Comparison of ENCODE assay signal across 13 cellular contexts in genomic region chr7:47449810-47450586, GRCh38.
DNase-seq lines count a peak whose midpoint lies in the region; ATAC-seq, FAIRE-seq and TF ChIP-seq lines count a peak whose summit lies in the region.
"Had no signal": no experiment of that assay in that cellular context is flagged by ENCODE, and none has a peak within 500 bp of the region (broad histone marks: within the 10 kb centered on the region; RNA-seq: fewer than 3 reads in every experiment).

No MANE protein-coding gene starts in this region.

- peak; percentile 59 for FAIRE-seq in astrocyte (lab: Jason Lieb, UNC)
- FAIRE-seq in kidney (lab: Jason Lieb, UNC): no peak

- H3K36me3 Mint-ChIP-seq in astrocyte (ENCODE audit: low read depth, unreplicated experiment): peaks cover 16% of the 10 kb centered on the region
- H3K36me3 Mint-ChIP-seq in activated naive CD4-positive, alpha-beta T cell treated with anti-CD3 and anti-CD28 coated beads, Interleukin-2, amount 50 U/mL, for 72 hours: no peaks in the 10 kb centered on the region
- H3K36me3 Mint-ChIP-seq: naive thymus-derived CD8-positive, alpha-beta T cell; stimulated activated effector memory CD8-positive, alpha-beta T cell treated with anti-CD3 and anti-CD28 coated beads, Interleukin-12 subunit alpha, Interleukin-12 subunit beta, amount 100 ng/mL, for 72 hours had no signal

- no peaks in the 10 kb centered on the region for H3K27me3 ChIP-seq in GM23248 (replicated peaks; ENCODE audit: insufficient read depth)
- no peaks in the 10 kb centered on the region for H3K27me3 ChIP-seq in astrocyte (ENCODE audit: insufficient read depth, low read length)
- no peaks in the 10 kb centered on the region for H3K27me3 ChIP-seq in stomach smooth muscle (ENCODE audit: control insufficient read depth in 1 of 2, insufficient read depth in 2 of 2, low read length in 2 of 2)

- in situ Hi-C loops in GM23248 (cut with MboI): no loop called here

- H3K4me1 ChIP-seq in GM23248 (ENCODE audit: insufficient read depth) (peaks cover 55% of the 10 kb centered on the region), astrocyte (ENCODE audit: insufficient read depth, low read length) (peaks cover 54% of the 10 kb centered on the region), kidney (ENCODE audit: control insufficient read depth in 1 of 2, insufficient read depth in 1 of 2, low read depth in 1 of 2, low read length in 2 of 2) (peaks cover 43 to 58% of the 10 kb centered on the region in 2 donors), stomach smooth muscle (ENCODE audit: control insufficient read depth, insufficient read depth, low read length) (peaks cover 48% of the 10 kb centered on the region)

- no peak for ATAC-seq in activated naive CD4-positive, alpha-beta T cell treated with anti-CD3 and anti-CD28 coated beads, Interleukin-2, amount 50 U/mL, for 72 hours
- ATAC-seq: naive thymus-derived CD8-positive, alpha-beta T cell; stimulated activated effector memory CD8-positive, alpha-beta T cell treated with anti-CD3 and anti-CD28 coated beads, Interleukin-12 subunit alpha, Interleukin-12 subunit beta, amount 100 ng/mL, for 72 hours had no signal

- H3K4me3 ChIP-seq in GM23248 (peak overlapping the region; percentile 20; the same call in 1 of the 2 replicates), astrocyte (ENCODE audit: insufficient read depth, low read depth, low read length) (no peak overlapping the region), kidney (ENCODE audit: low read length in 2 of 2) (no peak overlapping the region), stomach smooth muscle (ENCODE audit: low read length in 2 of 2) (no peak overlapping the region)

- peaks cover 67% of the 10 kb centered on the region for H3K4me1 Mint-ChIP-seq in astrocyte (ENCODE audit: low read depth, unreplicated experiment)
- H3K4me1 Mint-ChIP-seq: stimulated activated effector memory CD8-positive, alpha-beta T cell treated with anti-CD3 and anti-CD28 coated beads, Interleukin-12 subunit alpha, Interleukin-12 subunit beta, amount 100 ng/mL, for 72 hours had no signal

- no peak overlapping the region for H2AFZ ChIP-seq in GM23248
- no peak overlapping the region for H2AFZ ChIP-seq in astrocyte (ENCODE audit: low read depth, low read length)

- H3F3A ChIP-seq in GM23248 (ENCODE audit: insufficient read depth): peaks cover 45% of the 10 kb centered on the region

- H3K9ac ChIP-seq in GM23248 (peak overlapping the region; percentile 79), astrocyte (ENCODE audit: low read length) (peak overlapping the region; percentile 61), kidney (ENCODE audit: low read length in 2 of 2) (peak overlapping the region; percentile 37 to 50), stomach smooth muscle (ENCODE audit: low read length in 2 of 2) (no peak overlapping the region)

- H3K27me3 Mint-ChIP-seq in astrocyte (ENCODE audit: low read depth, unreplicated experiment): no peaks in the 10 kb centered on the region

- peaks cover 66% of the 10 kb centered on the region for H3K79me2 ChIP-seq in GM23248 (ENCODE audit: insufficient read depth)
- H3K79me2 ChIP-seq in astrocyte (ENCODE audit: insufficient read depth, low read length): peaks cover 59% of the 10 kb centered on the region

- H3K4me3 Mint-ChIP-seq in astrocyte (ENCODE audit: unreplicated experiment): peak overlapping the region; percentile 8
- H3K4me3 Mint-ChIP-seq: H9; naive thymus-derived CD8-positive, alpha-beta T cell; stimulated activated effector memory CD8-positive, alpha-beta T cell treated with anti-CD3 and anti-CD28 coated beads, Interleukin-12 subunit alpha, Interleukin-12 subunit beta, amount 100 ng/mL, for 72 hours; T-helper 2 cell treated with Interferon-gamma antibody and Interleukin-4, amounts not matched to agents 5 μg/mL and 100 μg/mL, for 36 hours had no signal

- H3K4me2 ChIP-seq in GM23248 (ENCODE audit: unreplicated experiment) (peak overlapping the region; percentile 63), astrocyte (ENCODE audit: low read length) (peak overlapping the region; percentile 57)

- TF ChIP-seq CTCF in astrocyte (IDR thresholded peaks at IDR 0.05; ENCODE audit: insufficient read depth, low read depth, low read length) (no peak), kidney (IDR thresholded peaks at IDR 0.05; ENCODE audit: borderline replicate concordance, extremely low read depth, insufficient read depth) (no peak)

- peak; percentile 93 for DNase-seq in GM23248
- peak; percentile 83 for DNase-seq in astrocyte (ENCODE audit: low read depth)
- no peak for DNase-seq in kidney
- no peak for DNase-seq in activated T-cell treated with anti-CD3 and anti-CD28 coated beads, Interleukin-2, amount 50 U/mL, for 48 hours
- DNase-seq in activated naive CD4-positive, alpha-beta T cell treated with anti-CD3 and anti-CD28 coated beads, Interleukin-2, amount 50 U/mL, for 72 hours (ENCODE audit: low spot score in 2 of 2): no peak
- no peak for DNase-seq in central memory CD4-positive, alpha-beta T cell
- DNase-seq: amniotic stem cell; DMS153; H9; naive thymus-derived CD8-positive, alpha-beta T cell had no signal

- WGBS in GM23248 (ENCODE audit: low coverage in 1 of 2, low lambda C conversion rate in 2 of 2, missing lambda C conversion rate in 2 of 2), 2 experiments: 73 to 74% methylated on average over 11 of the region's 11 CpGs

- H3K9me3 Mint-ChIP-seq in astrocyte (ENCODE audit: unreplicated experiment): no peaks in the 10 kb centered on the region
- no peaks in the 10 kb centered on the region for H3K9me3 Mint-ChIP-seq in activated naive CD4-positive, alpha-beta T cell treated with anti-CD3 and anti-CD28 coated beads, Interleukin-2, amount 50 U/mL, for 72 hours
- H3K9me3 Mint-ChIP-seq: H9; naive thymus-derived CD8-positive, alpha-beta T cell; stimulated activated effector memory CD8-positive, alpha-beta T cell treated with anti-CD3 and anti-CD28 coated beads, Interleukin-12 subunit alpha, Interleukin-12 subunit beta, amount 100 ng/mL, for 72 hours; T-helper 2 cell treated with Interferon-gamma antibody and Interleukin-4, amounts not matched to agents 5 μg/mL and 100 μg/mL, for 36 hours had no signal

- peak overlapping the region; percentile 93 for H3K27ac ChIP-seq in GM23248
- peak overlapping the region; percentile 41 for H3K27ac ChIP-seq in astrocyte (ENCODE audit: low read depth, low read length)
- H3K27ac ChIP-seq in kidney (ENCODE audit: low read depth in 2 of 2, low read length in 2 of 2): peak overlapping the region in 1 of 2 donors; percentile 27
- peak overlapping the region; percentile 64 for H3K27ac ChIP-seq in stomach smooth muscle (ENCODE audit: low read length)

- no peaks in the 10 kb centered on the region for H3K36me3 ChIP-seq in GM23248 (ENCODE audit: low read depth)
- H3K36me3 ChIP-seq in astrocyte (ENCODE audit: insufficient read depth, low read length): no peaks in the 10 kb centered on the region
- H3K36me3 ChIP-seq in kidney (ENCODE audit: control insufficient read depth in 1 of 2, insufficient read depth in 2 of 2, low read length in 2 of 2): no peaks in the 10 kb centered on the region
- no peaks in the 10 kb centered on the region for H3K36me3 ChIP-seq in stomach smooth muscle (ENCODE audit: control insufficient read depth in 2 of 2, insufficient read depth in 2 of 2, low read length in 2 of 2)

- no peaks in the 10 kb centered on the region for H4K20me1 ChIP-seq in GM23248 (ENCODE audit: insufficient read depth)
- H4K20me1 ChIP-seq in astrocyte (ENCODE audit: insufficient read depth, low read length): peaks cover 46% of the 10 kb centered on the region

- H3K27ac Mint-ChIP-seq in astrocyte (ENCODE audit: unreplicated experiment): peak overlapping the region; percentile 78
- no peak overlapping the region for H3K27ac Mint-ChIP-seq in activated naive CD4-positive, alpha-beta T cell treated with anti-CD3 and anti-CD28 coated beads, Interleukin-2, amount 50 U/mL, for 72 hours
- H3K27ac Mint-ChIP-seq: naive thymus-derived CD8-positive, alpha-beta T cell; stimulated activated effector memory CD8-positive, alpha-beta T cell treated with anti-CD3 and anti-CD28 coated beads, Interleukin-12 subunit alpha, Interleukin-12 subunit beta, amount 100 ng/mL, for 72 hours; T-helper 2 cell treated with Interferon-gamma antibody and Interleukin-4, amounts not matched to agents 5 μg/mL and 100 μg/mL, for 36 hours had no signal

- H3K9me2 ChIP-seq in GM23248 (ENCODE audit: insufficient read depth): no peaks in the 10 kb centered on the region

- intact Hi-C loops in kidney (cut with DNase I): loop anchor here (10.0 kb wide), 1 partner anchor 125 kb away; no protein-coding TSS in a partner anchor

- no peaks in the 10 kb centered on the region for H3K9me3 ChIP-seq in GM23248 (ENCODE audit: low read depth)
- no peaks in the 10 kb centered on the region for H3K9me3 ChIP-seq in astrocyte (ENCODE audit: insufficient read depth, low read depth, low read length)
- no peaks in the 10 kb centered on the region for H3K9me3 ChIP-seq in kidney (ENCODE audit: control insufficient read depth in 1 of 2, low read length in 2 of 2)
- H3K9me3 ChIP-seq in stomach smooth muscle (ENCODE audit: control insufficient read depth in 2 of 2, low read length in 2 of 2): no peaks in the 10 kb centered on the region

Comparison
In these comparisons a context has a peak if more than half of its experiments do, and no peak if none do; other contexts are left out.
1. DNase-seq: peak in GM23248 (single experiment) and astrocyte (single experiment); none in kidney (single experiment), activated T-cell treated with anti-CD3 and anti-CD28 coated beads, Interleukin-2, amount 50 U/mL, for 48 hours (0 of 2), activated naive CD4-positive, alpha-beta T cell treated with anti-CD3 and anti-CD28 coated beads, Interleukin-2, amount 50 U/mL, for 72 hours (0 of 2) and central memory CD4-positive, alpha-beta T cell (single experiment).
2. H3K9ac ChIP-seq: peak in GM23248 (single experiment), astrocyte (single experiment) and kidney (2 of 2); none in stomach smooth muscle (0 of 2).